ENCODE assay signal across 3 cellular contexts in genomic region chr13:113531041-113531873, GRCh38.
TF ChIP-seq lines count a peak whose summit lies in the region.

No MANE protein-coding gene starts in this region.

TF ChIP-seq in GM23338, 12 proteins besides CTCF, POLR2A, EP300 and RAD21 (continues in another document):
- TF ChIP-seq ZNF462 (CRISPR knock-in tag; IDR thresholded peaks at IDR 0.05) (no peak), STAT1 (IDR thresholded peaks at IDR 0.05; ENCODE audit: unreplicated experiment) (no peak), POLR2AphosphoS5 (IDR thresholded peaks at IDR 0.05; ENCODE audit: low read depth) (no peak)

TF ChIP-seq in WTC11, 78 proteins besides CTCF, POLR2A, EP300 and RAD21:
- TF ChIP-seq NR3C1 (CRISPR knock-in tag; conservative IDR thresholded peaks at IDR 0.05; ENCODE audit: low read depth): no peak
- TF ChIP-seq ZNF263 (CRISPR knock-in tag; IDR thresholded peaks at IDR 0.05; ENCODE audit: low read depth): no peak
- TF ChIP-seq RELA (CRISPR knock-in tag; IDR thresholded peaks at IDR 0.05; ENCODE audit: borderline replicate concordance): no peak
- no peak for TF ChIP-seq ATF2 (CRISPR knock-in tag; IDR thresholded peaks at IDR 0.05; ENCODE audit: borderline replicate concordance, low read depth)
- no peak for TF ChIP-seq NR2C2 (CRISPR knock-in tag; IDR thresholded peaks at IDR 0.05)
- TF ChIP-seq SMAD3 (CRISPR knock-in tag; IDR thresholded peaks at IDR 0.05; ENCODE audit: borderline replicate concordance): no peak

TF ChIP-seq in HepG2, 621 proteins besides CTCF, POLR2A, EP300 and RAD21:
- TF ChIP-seq RBFOX2 (IDR thresholded peaks at IDR 0.05; ENCODE audit: low read depth, low read length) (0 out of 2 replicates have a peak, but pooled peaks have one; percentile 25), SSRP1 (CRISPR knock-in tag; IDR thresholded peaks at IDR 0.05) (no peak), ZNF367 (CRISPR knock-in tag; IDR thresholded peaks at IDR 0.05; ENCODE audit: borderline replicate concordance) (no peak), ZNF879 (CRISPR knock-in tag; IDR thresholded peaks at IDR 0.05) (no peak), ZNF614 (CRISPR knock-in tag; IDR thresholded peaks at IDR 0.05; ENCODE audit: borderline replicate concordance) (no peak), ZBTB10 (CRISPR knock-in tag; IDR thresholded peaks at IDR 0.05; ENCODE audit: borderline replicate concordance) (no peak), RXRB (CRISPR knock-in tag; IDR thresholded peaks at IDR 0.05; ENCODE audit: borderline replicate concordance) (no peak), AGO2 (optimal IDR thresholded peaks at IDR 0.05; ENCODE audit: low read depth, low read length) (peak; percentile 70), MIER3 (CRISPR knock-in tag; IDR thresholded peaks at IDR 0.05; ENCODE audit: borderline replicate concordance) (no peak), TBL1XR1 (IDR thresholded peaks at IDR 0.05; ENCODE audit: borderline replicate concordance, low read length, partially characterized antibody) (no peak)
